In genomic region chr11:69377953-69378302, GRCh38 we compare ENCODE assay signal across 20 cellular contexts.
DNase-seq lines count a peak whose midpoint lies in the region; ATAC-seq and TF ChIP-seq lines count a peak whose summit lies in the region.
"Had no signal": no experiment of that assay in that cellular context is flagged by ENCODE, and none has a peak within 500 bp of the region (broad histone marks: within the 10 kb centered on the region; RNA-seq: fewer than 3 reads in every experiment).

No MANE protein-coding gene starts in this region.

- BruUV-seq in Caco-2 (replicated peaks; lab: Mats Ljungman, UMichigan): no TSS peak

- H3K27ac ChIP-seq in esophagus (ENCODE audit: low read depth in 2 of 2, low read length in 1 of 2) (peak overlapping the region; percentile 82 to 89), ovary (no peak overlapping the region), gastrocnemius medialis (no peak overlapping the region)
- H3K27ac ChIP-seq: Peyer's patch had no signal

- CTCF ChIA-PET in activated naive CD4-positive, alpha-beta T cell treated with anti-CD3 and anti-CD28 coated beads for 36 hours (lab: Charles Lee): no interaction called here
- CTCF ChIA-PET in Caco-2 (lab: Charles Lee): no interaction called here

- H3K4me3 ChIP-seq in H7 (ENCODE audit: insufficient read depth, low read depth, low read length): no peak overlapping the region
- H3K4me3 ChIP-seq in esophagus (ENCODE audit: low read depth in 1 of 2, low read length in 2 of 2): no peak overlapping the region
- no peak overlapping the region for H3K4me3 ChIP-seq in ovary
- no peak overlapping the region for H3K4me3 ChIP-seq in MG63
- no peak overlapping the region for H3K4me3 ChIP-seq in gastrocnemius medialis
- no peak overlapping the region for H3K4me3 ChIP-seq in Caco-2 (ENCODE audit: low read depth, low read length)
- H3K4me3 ChIP-seq: A549, GM12878, Peyer's patch had no signal

- no peaks in the 10 kb centered on the region for H3K4me1 Mint-ChIP-seq in activated naive CD4-positive, alpha-beta T cell treated with anti-CD3 and anti-CD28 coated beads for 36 hours (ENCODE audit: low read depth)
- H3K4me1 Mint-ChIP-seq in Caco-2 (ENCODE audit: low read depth, unreplicated experiment): peaks cover 18% of the 10 kb centered on the region

- no peaks in the 10 kb centered on the region for H3K36me3 Mint-ChIP-seq in activated naive CD4-positive, alpha-beta T cell treated with anti-CD3 and anti-CD28 coated beads for 36 hours (ENCODE audit: low read depth)
- H3K36me3 Mint-ChIP-seq in Caco-2 (ENCODE audit: insufficient read depth, unreplicated experiment): peaks cover 9% of the 10 kb centered on the region

- H3K27me3 ChIP-seq in H7 (ENCODE audit: control insufficient read depth, insufficient read depth, low read length) (no peaks in the 10 kb centered on the region), esophagus (ENCODE audit: control insufficient read depth in 1 of 2, insufficient read depth in 2 of 2, low read length in 2 of 2) (no peaks in the 10 kb centered on the region), ovary (no peaks in the 10 kb centered on the region), MG63 (no peaks in the 10 kb centered on the region), gastrocnemius medialis (peaks cover 0 to 7% (median 4%) of the 10 kb centered on the region in 3 donors), Caco-2 (replicated peaks; ENCODE audit: control insufficient read depth, insufficient read depth, low read length) (no peaks in the 10 kb centered on the region)
- H3K27me3 ChIP-seq: Peyer's patch had no signal

- TF ChIP-seq CTCF in ovary (IDR thresholded peaks at IDR 0.05): no peak
- TF ChIP-seq CTCF in gastrocnemius medialis (IDR thresholded peaks at IDR 0.05 in 4 of 5, conservative IDR thresholded peaks at IDR 0.05 in 1 of 5): no peak
- no peak for TF ChIP-seq CTCF in Caco-2 (IDR thresholded peaks at IDR 0.05; ENCODE audit: insufficient read depth in 1 of 2, low read depth in 1 of 2, low read length in 1 of 2, severe bottlenecking in 1 of 2, unreplicated experiment in 1 of 2)

- no peaks in the 10 kb centered on the region for H3K9me3 Mint-ChIP-seq in activated naive CD4-positive, alpha-beta T cell treated with anti-CD3 and anti-CD28 coated beads for 36 hours
- no peaks in the 10 kb centered on the region for H3K9me3 Mint-ChIP-seq in Caco-2 (ENCODE audit: unreplicated experiment)
- H3K9me3 Mint-ChIP-seq: CD4-positive, alpha-beta T cell had no signal

- no peaks in the 10 kb centered on the region for H3K9me3 ChIP-seq in esophagus (ENCODE audit: control insufficient read depth in 2 of 2, insufficient read depth in 1 of 2, low read depth in 1 of 2, low read length in 1 of 2)
- H3K9me3 ChIP-seq in ovary: no peaks in the 10 kb centered on the region
- no peaks in the 10 kb centered on the region for H3K9me3 ChIP-seq in MG63
- H3K9me3 ChIP-seq in gastrocnemius medialis: no peaks in the 10 kb centered on the region
- H3K9me3 ChIP-seq in Caco-2: no peaks in the 10 kb centered on the region
- H3K9me3 ChIP-seq: A549, Peyer's patch had no signal

- no peak for ATAC-seq in gastrocnemius medialis
- ATAC-seq: GM12878 had no signal

- no peak for TF ChIP-seq EP300 in ovary (IDR thresholded peaks at IDR 0.05)

- TF ChIP-seq POLR2A in ovary (IDR thresholded peaks at IDR 0.05) (no peak), gastrocnemius medialis (IDR thresholded peaks at IDR 0.05) (no peak)

- H3K4me3 Mint-ChIP-seq in activated naive CD4-positive, alpha-beta T cell treated with anti-CD3 and anti-CD28 coated beads for 36 hours: no peak overlapping the region
- H3K4me3 Mint-ChIP-seq in Caco-2 (ENCODE audit: unreplicated experiment): no peak overlapping the region
- H3K4me3 Mint-ChIP-seq: CD4-positive, alpha-beta T cell had no signal

- in situ Hi-C loops in gastrocnemius medialis (cut with MboI; ENCODE audit: low sequenced_read_pairs in 4 of 4): no loop called here

- WGBS in esophagus, 2 donors: 68 to 70% methylated on average over 13 of the region's 13 CpGs
- 62 to 73% (median 73%) methylated on average over 13 of the region's 13 CpGs for WGBS in ovary, 3 donors

- H3K27me3 Mint-ChIP-seq in activated naive CD4-positive, alpha-beta T cell treated with anti-CD3 and anti-CD28 coated beads for 36 hours (ENCODE audit: low read depth): no peaks in the 10 kb centered on the region
- H3K27me3 Mint-ChIP-seq in Caco-2 (ENCODE audit: insufficient read depth, unreplicated experiment): no peaks in the 10 kb centered on the region
- H3K27me3 Mint-ChIP-seq: CD4-positive, alpha-beta T cell had no signal

- peaks cover 6 to 30% of the 10 kb centered on the region in 2 donors for H3K4me1 ChIP-seq in esophagus (ENCODE audit: control insufficient read depth in 2 of 2, insufficient read depth in 2 of 2, low read length in 1 of 2)
- no peaks in the 10 kb centered on the region for H3K4me1 ChIP-seq in ovary (ENCODE audit: insufficient read depth)
- no peaks in the 10 kb centered on the region for H3K4me1 ChIP-seq in gastrocnemius medialis
- peaks cover 18% of the 10 kb centered on the region for H3K4me1 ChIP-seq in Caco-2

- H3K27ac Mint-ChIP-seq in activated naive CD4-positive, alpha-beta T cell treated with anti-CD3 and anti-CD28 coated beads for 36 hours: no peak overlapping the region
- no peak overlapping the region for H3K27ac Mint-ChIP-seq in Caco-2 (ENCODE audit: unreplicated experiment)
- H3K27ac Mint-ChIP-seq: CD4-positive, alpha-beta T cell had no signal

- POLR2A ChIA-PET in Caco-2 (lab: Charles Lee): no interaction called here

- no peaks in the 10 kb centered on the region for H3K36me3 ChIP-seq in H7 (replicated peaks; ENCODE audit: control insufficient read depth, insufficient read depth, low read length)
- no peaks in the 10 kb centered on the region for H3K36me3 ChIP-seq in esophagus (ENCODE audit: control insufficient read depth in 2 of 2, insufficient read depth in 2 of 2, low read length in 1 of 2)
- no peaks in the 10 kb centered on the region for H3K36me3 ChIP-seq in ovary
- H3K36me3 ChIP-seq in MG63: no peaks in the 10 kb centered on the region
- no peaks in the 10 kb centered on the region for H3K36me3 ChIP-seq in gastrocnemius medialis
- no peaks in the 10 kb centered on the region for H3K36me3 ChIP-seq in Caco-2 (ENCODE audit: control insufficient read depth, insufficient read depth, low read length)
- H3K36me3 ChIP-seq: Peyer's patch had no signal

- peak; percentile 2 for DNase-seq in activated naive CD4-positive, alpha-beta T cell treated with anti-CD3 and anti-CD28 coated beads for 36 hours
- no peak for DNase-seq in activated naive CD4-positive, alpha-beta T cell (lab: John Stamatoyannopoulos, UW)
- DNase-seq in H7 (peak; percentile 47), ovary (peak in 3 of 5 donors; percentile 2 to 13 (median 13)), MG63 (no peak), gastrocnemius medialis (no peak), Caco-2 (no peak)
- DNase-seq: AML-193, DMS79, HCEC 1CT, KBM-7, NCI-H1092, NCI-H1694, NCI-H774, SIG-M5 had no signal

- intact Hi-C loops in activated naive CD4-positive, alpha-beta T cell treated with anti-CD3 and anti-CD28 coated beads for 36 hours (cut with micrococcal nuclease): no loop called here
- intact Hi-C loops in ovary (cut with DNase I) (no loop called here), gastrocnemius medialis (cut with DNase I; ENCODE audit: low total_unique reads) (no loop called here), Caco-2 (cut with micrococcal nuclease; ENCODE audit: unreplicated experiment) (loop anchor here (1.0 kb wide), 1 partner anchor 265 kb away; no protein-coding TSS in a partner anchor)

Comparison
In these comparisons a context has a peak if more than half of its experiments do, and no peak if none do; other contexts are left out.
1. DNase-seq: peak in activated naive CD4-positive, alpha-beta T cell treated with anti-CD3 and anti-CD28 coated beads for 36 hours (single experiment), H7 (single experiment) and ovary (3 of 5); none in activated naive CD4-positive, alpha-beta T cell (0 of 4), MG63 (single experiment), gastrocnemius medialis (0 of 2) and Caco-2 (0 of 2).
2. H3K27ac ChIP-seq: peak in esophagus (2 of 2); none in ovary (0 of 2) and gastrocnemius medialis (0 of 4).